Comparison of ENCODE assay signal across 1 cellular context in genomic region chr20:22560817-22561216, GRCh38.
TF ChIP-seq lines count a peak whose summit lies in the region.

No MANE protein-coding gene starts in this region.

TF ChIP-seq in GM23338, 12 proteins besides CTCF, POLR2A, EP300 and RAD21 (continued from another document):
- TF ChIP-seq EZH2phosphoT487 (IDR thresholded peaks at IDR 0.05; ENCODE audit: unreplicated experiment): no peak
- no peak for TF ChIP-seq ZNF462 (CRISPR knock-in tag; IDR thresholded peaks at IDR 0.05)
TF ChIP-seq in GM23338: peak in this region for 0.
